22 cellular contexts compared by ENCODE assay signal in genomic region chr11:33767624-33768023, GRCh38. TPM values are rescaled to one million over a fixed set of nuclear protein-coding genes. Genes with fewer than 3 reads are reported as not detected.
A peak's percentile ranks its signal among the peaks of the same experiment; 100 is the strongest.
DNase-seq lines count a peak whose midpoint lies in the region; ATAC-seq, FAIRE-seq and TF ChIP-seq lines count a peak whose summit lies in the region.
"Had no signal": no experiment of that assay in that cellular context is flagged by ENCODE, and none has a peak within 500 bp of the region (broad histone marks: within the 10 kb centered on the region; RNA-seq: fewer than 3 reads in every experiment).

No MANE protein-coding gene starts in this region.

- H4K20me1 ChIP-seq in OCI-LY3 (ENCODE audit: insufficient read depth, low read length): peaks cover 10% of the 10 kb centered on the region

- no peak overlapping the region for H3K9ac ChIP-seq in OCI-LY3 (ENCODE audit: low read length)
- H3K9ac ChIP-seq: BLaER1 had no signal

- H3K4me2 ChIP-seq in OCI-LY3 (ENCODE audit: low read length): peak overlapping the region; percentile 6
- H3K4me2 ChIP-seq: BLaER1 had no signal

- H3K9me3 ChIP-seq in OCI-LY3 (ENCODE audit: insufficient read depth, low read length) (no peaks in the 10 kb centered on the region), left lung (no peaks in the 10 kb centered on the region)
- no peaks in the 10 kb centered on the region for H3K9me3 ChIP-seq in CD8-positive, alpha-beta T cell (ENCODE audit: low read length)
- H3K9me3 ChIP-seq: BE2C, Caco-2 had no signal

- H3K36me3 ChIP-seq in OCI-LY3 (replicated peaks; ENCODE audit: low read depth, low read length) (peaks cover 18% of the 10 kb centered on the region), left lung (peaks cover 0 to 75% of the 10 kb centered on the region in 2 donors)
- H3K36me3 ChIP-seq in CD8-positive, alpha-beta T cell (ENCODE audit: insufficient read depth, low read length): peaks cover 30% of the 10 kb centered on the region
- H3K36me3 ChIP-seq: BE2C had no signal

- H3K4me3 Mint-ChIP-seq in CD8-positive, alpha-beta T cell: no peak overlapping the region
- H3K4me3 Mint-ChIP-seq: CD14-positive monocyte; CD4-positive, alpha-beta memory T cell; CD4-positive, CD25-positive, alpha-beta regulatory T cell had no signal

- POLR2A ChIA-PET in CD8-positive, alpha-beta T cell (lab: Charles Lee): interaction anchor here (1.1 kb wide), 1 partner anchor 9 kb away, joined by 4 read pairs; no protein-coding TSS in a partner anchor

- H3K4me3 ChIP-seq in OCI-LY3 (ENCODE audit: low read length) (no peak overlapping the region), left lung (no peak overlapping the region)
- no peak overlapping the region for H3K4me3 ChIP-seq in CD8-positive, alpha-beta T cell (ENCODE audit: low read depth, low read length)
- H3K4me3 ChIP-seq: BLaER1 had no signal

- no peak overlapping the region for H3K27ac Mint-ChIP-seq in CD8-positive, alpha-beta T cell
- H3K27ac Mint-ChIP-seq: CD14-positive monocyte; CD4-positive, alpha-beta memory T cell; CD4-positive, CD25-positive, alpha-beta regulatory T cell had no signal

- intact Hi-C loops in CD8-positive, alpha-beta T cell (cut with DNase I, micrococcal nuclease): no loop called here
- intact Hi-C loops in left lung (cut with DNase I): no loop called here

- H3K4me1 ChIP-seq in OCI-LY3 (ENCODE audit: low read length) (peaks cover 20% of the 10 kb centered on the region), left lung (peaks cover under 1 to 4% of the 10 kb centered on the region in 2 donors)
- peaks cover 14% of the 10 kb centered on the region for H3K4me1 ChIP-seq in CD8-positive, alpha-beta T cell (ENCODE audit: insufficient read depth, low read length)
- H3K4me1 ChIP-seq: BE2C had no signal

- no peaks in the 10 kb centered on the region for H3K27me3 ChIP-seq in OCI-LY3 (ENCODE audit: low read depth, low read length)
- no peaks in the 10 kb centered on the region for H3K27me3 ChIP-seq in CD8-positive, alpha-beta T cell (ENCODE audit: insufficient read depth, low read length)
- no peaks in the 10 kb centered on the region for H3K27me3 ChIP-seq in left lung
- H3K27me3 ChIP-seq: BE2C, BLaER1 had no signal

- peaks cover 9% of the 10 kb centered on the region for H3K79me2 ChIP-seq in OCI-LY3 (ENCODE audit: low read length)

- no peak overlapping the region for H3K27ac ChIP-seq in OCI-LY3 (ENCODE audit: low read length)
- H3K27ac ChIP-seq in CD8-positive, alpha-beta T cell (ENCODE audit: low read depth, low read length): no peak overlapping the region
- no peak overlapping the region for H3K27ac ChIP-seq in left lung
- H3K27ac ChIP-seq: 22Rv1, BLaER1 had no signal

- no peaks in the 10 kb centered on the region for H3K27me3 Mint-ChIP-seq in CD8-positive, alpha-beta T cell (ENCODE audit: low read depth)
- H3K27me3 Mint-ChIP-seq: CD4-positive, alpha-beta memory T cell; CD4-positive, CD25-positive, alpha-beta regulatory T cell had no signal

- H3K9me3 Mint-ChIP-seq in CD8-positive, alpha-beta T cell: peaks cover 2% of the 10 kb centered on the region

- peaks cover 40% of the 10 kb centered on the region for H3K4me1 Mint-ChIP-seq in CD8-positive, alpha-beta T cell (ENCODE audit: low read depth)

- CTCF ChIA-PET in CD8-positive, alpha-beta T cell (lab: Charles Lee): interaction anchor here (1.2 kb wide), 1 partner anchor 10 kb away, joined by 5 read pairs; no protein-coding TSS in a partner anchor

- TF ChIP-seq CTCF in OCI-LY3 (IDR thresholded peaks at IDR 0.05; ENCODE audit: low read depth, low read length) (no peak), left lung (IDR thresholded peaks at IDR 0.05) (no peak)
- no peak for TF ChIP-seq CTCF in CD8-positive, alpha-beta T cell (IDR thresholded peaks at IDR 0.05)

- H3K36me3 Mint-ChIP-seq in CD8-positive, alpha-beta T cell: peaks cover 72% of the 10 kb centered on the region

- no peak overlapping the region for H2AFZ ChIP-seq in OCI-LY3 (ENCODE audit: low read depth, low read length)

- ATAC-seq in activated CD4-positive, CD25-positive, alpha-beta regulatory T cell treated with anti-CD3 and anti-CD28 coated beads, Interleukin-2, amount 50 U/mL, for 24 hours: peak; percentile 55 to 58
- no peak for ATAC-seq in CD8-positive, alpha-beta T cell
- no peak for ATAC-seq in left lung

- FAIRE-seq in GM19239 (lab: Jason Lieb, UNC): peak; percentile 39
- FAIRE-seq: D721Med, G401.6, GM12891, GM18507 had no signal

- no peak for DNase-seq in activated CD4-positive, CD25-positive, alpha-beta regulatory T cell treated with anti-CD3 and anti-CD28 coated beads, Interleukin-2, amount 50 U/mL, for 72 hours
- DNase-seq in GM19239 (ENCODE audit: insufficient read length, low spot score) (no peak), left lung (no peak)
- DNase-seq in CD8-positive, alpha-beta T cell: no peak
- DNase-seq: ACHN; BE2C; C1 segment of cervical spinal cord; Caco-2; Calu3; CD4-positive, alpha-beta memory T cell; CD4-positive, CD25-positive, alpha-beta regulatory T cell; DMS79 treated with DMSO at 0.1 percent for 48 hours; GF-D8 had no signal

RNA-seq across cellular contexts. Expression of gene FBXO3, which starts 6.7 kb away (rescaled TPM):
- 10 to 100 TPM; 54.8 to 55.4 TPM for total RNA-seq in CD8-positive, alpha-beta T cell
- 10 to 100 TPM; 25.9 to 30.5 TPM for total RNA-seq in left lung

RNA-seq across cellular contexts. Expression of gene CD59, which starts 31.4 kb away (rescaled TPM):
- total RNA-seq in CD8-positive, alpha-beta T cell: 10 to 100 TPM; 31.0 to 34.5 TPM
- 1,000 to 10,000 TPM in 1 of 2 donors, 100 to 1,000 TPM in 1; 928 to 1,244 TPM for total RNA-seq in left lung

Comparison
In these comparisons a context has a peak if more than half of its experiments do, and no peak if none do; other contexts are left out.
1. ATAC-seq: peak in activated CD4-positive, CD25-positive, alpha-beta regulatory T cell treated with anti-CD3 and anti-CD28 coated beads, Interleukin-2, amount 50 U/mL, for 24 hours (2 of 2); none in CD8-positive, alpha-beta T cell (single experiment) and left lung (single experiment).
2. RNA of gene CD59, which starts 31.4 kb away (total RNA-seq): 928 to 1,244 TPM in left lung; 31.0 to 34.5 TPM in CD8-positive, alpha-beta T cell; every median in the first group is over 10 times any median in the second.